In the genomic region with DNA sequence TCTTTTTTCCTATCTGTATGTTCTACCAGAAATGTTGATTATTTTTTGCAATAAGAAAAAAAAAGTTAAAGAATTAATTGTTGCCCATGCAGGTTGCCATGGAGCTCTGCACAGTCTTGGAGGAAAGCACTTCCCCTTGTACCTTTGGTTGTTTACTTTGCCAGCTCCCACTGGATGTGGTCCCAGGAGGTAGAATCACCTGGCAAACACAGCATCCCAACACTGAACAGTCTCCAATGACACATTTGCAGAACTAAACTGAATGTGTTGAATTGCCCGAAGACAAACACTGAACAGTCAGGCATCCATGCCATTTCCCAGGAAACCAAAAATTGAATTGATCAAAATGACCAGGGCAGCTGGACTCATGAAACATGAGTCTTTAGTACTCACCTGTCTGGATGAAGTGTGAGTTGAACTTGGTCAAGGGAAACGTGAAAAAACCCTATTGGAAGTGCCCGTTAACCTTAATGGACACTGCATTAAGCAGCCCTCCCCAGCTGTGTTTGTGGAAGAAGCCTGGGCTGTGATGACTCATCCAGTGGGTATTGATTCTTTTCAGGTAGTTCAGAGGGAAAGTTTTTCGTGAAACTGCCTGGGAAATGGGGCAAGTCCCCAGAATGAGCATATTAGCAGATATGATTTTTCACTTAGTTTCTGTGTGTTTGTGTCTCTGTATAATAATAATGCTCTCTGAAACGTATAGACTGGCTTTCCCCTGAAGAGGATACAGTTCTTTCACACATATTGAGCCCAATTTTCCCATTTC, we compare ENCODE assay signal across 9 cellular contexts.
DNase-seq lines count a peak whose midpoint lies in the region; ATAC-seq and TF ChIP-seq lines count a peak whose summit lies in the region.
"Had no signal": no experiment of that assay in that cellular context is flagged by ENCODE, and none has a peak within 500 bp of the region (broad histone marks: within the 10 kb centered on the region; RNA-seq: fewer than 3 reads in every experiment).

No MANE protein-coding gene starts in this region.

- peak overlapping the region in 1 of 2 donors; percentile 54 for H3K27ac ChIP-seq in prostate gland
- H3K27ac ChIP-seq in tibial nerve: no peak overlapping the region
- H3K27ac ChIP-seq in CD4-positive, alpha-beta T cell (ENCODE audit: low read depth, low read length): no peak overlapping the region

- intact Hi-C loops in prostate gland (cut with DNase I): no loop called here
- intact Hi-C loops in CD4-positive, alpha-beta T cell (cut with DNase I, micrococcal nuclease): no loop called here

- POLR2A ChIA-PET in CD4-positive, alpha-beta T cell (lab: Charles Lee): no interaction called here

- no peaks in the 10 kb centered on the region for H3K36me3 Mint-ChIP-seq in CD4-positive, alpha-beta T cell (ENCODE audit: low read depth)

- peaks cover 3% of the 10 kb centered on the region for H3K9me3 Mint-ChIP-seq in CD4-positive, alpha-beta T cell

- H3K9me3 ChIP-seq in prostate gland: no peaks in the 10 kb centered on the region
- no peaks in the 10 kb centered on the region for H3K9me3 ChIP-seq in tibial nerve
- H3K9me3 ChIP-seq in CD4-positive, alpha-beta T cell (ENCODE audit: control insufficient read depth, low read length): no peaks in the 10 kb centered on the region

- peak; percentile 55 for ATAC-seq in HG02943 (IDR thresholded peaks at IDR 0.05; ENCODE audit: low read depth, unreplicated experiment)
- no peak for ATAC-seq in CD4-positive, alpha-beta T cell (ENCODE audit: poor library complexity)
- no peak for ATAC-seq in GM19467 (IDR thresholded peaks at IDR 0.05; ENCODE audit: unreplicated experiment)

- WGBS in prostate gland: 46% methylated on average over 5 of the region's 5 CpGs
- 69 to 80% methylated on average over 5 of the region's 5 CpGs for WGBS in tibial nerve, 2 donors

- H3K27ac Mint-ChIP-seq in CD4-positive, alpha-beta T cell: no peak overlapping the region

- TF ChIP-seq POLR2A in prostate gland (IDR thresholded peaks at IDR 0.05) (no peak), tibial nerve (IDR thresholded peaks at IDR 0.05) (no peak)

- no peaks in the 10 kb centered on the region for H3K27me3 Mint-ChIP-seq in CD4-positive, alpha-beta T cell

- no peak for TF ChIP-seq EP300 in tibial nerve (IDR thresholded peaks at IDR 0.05)

- H3K4me3 ChIP-seq in prostate gland (no peak overlapping the region), tibial nerve (no peak overlapping the region)

- peak; percentile 32 to 58 for DNase-seq in SHP77 (lab: John Stamatoyannopoulos, UW)
- DNase-seq in SHP77 treated with DMSO at 0.1 percent for 48 hours (lab: John Stamatoyannopoulos, UW): no peak
- DNase-seq in NCI-H774 (lab: John Stamatoyannopoulos, UW): peak; percentile 77
- DNase-seq in prostate gland (ENCODE audit: low spot score): peak; percentile 81
- no peak for DNase-seq in tibial nerve (ENCODE audit: low spot score in 2 of 2)
- DNase-seq in CD4-positive, alpha-beta T cell: no peak
- DNase-seq: T1000 had no signal

- H3K4me1 ChIP-seq in prostate gland (replicated peaks) (peaks cover 2% of the 10 kb centered on the region), tibial nerve (no peaks in the 10 kb centered on the region)

- no peak overlapping the region for H3K4me3 Mint-ChIP-seq in CD4-positive, alpha-beta T cell

- H3K27me3 ChIP-seq in prostate gland (replicated peaks; ENCODE audit: insufficient read depth) (no peaks in the 10 kb centered on the region), tibial nerve (no peaks in the 10 kb centered on the region)
- H3K27me3 ChIP-seq in CD4-positive, alpha-beta T cell (ENCODE audit: control insufficient read depth, insufficient read depth, low read length): no peaks in the 10 kb centered on the region

- TF ChIP-seq CTCF in prostate gland (IDR thresholded peaks at IDR 0.05) (no peak), tibial nerve (IDR thresholded peaks at IDR 0.05) (no peak)
- no peak for TF ChIP-seq CTCF in CD4-positive, alpha-beta T cell (IDR thresholded peaks at IDR 0.05)

- CTCF ChIA-PET in CD4-positive, alpha-beta T cell (lab: Charles Lee): no interaction called here

- peaks cover 32% of the 10 kb centered on the region for H3K4me1 Mint-ChIP-seq in CD4-positive, alpha-beta T cell (ENCODE audit: low read depth)

- H3K36me3 ChIP-seq in prostate gland (no peaks in the 10 kb centered on the region), tibial nerve (no peaks in the 10 kb centered on the region)

Comparison
In these comparisons a context has a peak if more than half of its experiments do, and no peak if none do; other contexts are left out.
1. DNase-seq: peak in SHP77 (2 of 2), NCI-H774 (single experiment) and prostate gland (single experiment); none in SHP77 treated with DMSO at 0.1 percent for 48 hours (single experiment), tibial nerve (0 of 2) and CD4-positive, alpha-beta T cell (0 of 10).